Comparison of ENCODE assay signal across 18 cellular contexts in genomic region chr7:121634356-121634755, GRCh38.
DNase-seq lines count a peak whose midpoint lies in the region; ATAC-seq and TF ChIP-seq lines count a peak whose summit lies in the region.
"Had no signal": no experiment of that assay in that cellular context is flagged by ENCODE, and none has a peak within 500 bp of the region (broad histone marks: within the 10 kb centered on the region; RNA-seq: fewer than 3 reads in every experiment).

No MANE protein-coding gene starts in this region.

- 20% methylated on average over 1 of the region's 1 CpG for WGBS in hepatocyte (ENCODE audit: low lambda C conversion rate, missing lambda C conversion rate)

- peaks cover 6% of the 10 kb centered on the region for H3K4me1 ChIP-seq in hepatocyte (ENCODE audit: insufficient read depth)
- H3K4me1 ChIP-seq: A549, Peyer's patch had no signal

- DNase-seq in DMS 273 treated with DMSO at 0.1 percent for 48 hours (lab: John Stamatoyannopoulos, UW) (peak; percentile 40), NCI-H1105 treated with DMSO at 0.1 percent for 48 hours (lab: John Stamatoyannopoulos, UW) (peak; percentile 85), NCI-H2227 treated with DMSO at 0.1 percent for 48 hours (lab: John Stamatoyannopoulos, UW) (peak; percentile 96), hepatocyte (ENCODE audit: low spot score) (no peak), NCI-H1092 (lab: John Stamatoyannopoulos, UW) (no peak)
- DNase-seq: Calu3; CD4-positive, alpha-beta memory T cell; NCI-H1694 treated with DMSO at 0.1 percent for 48 hours; NCI-H526 treated with DMSO at 0.1 percent for 48 hours; NK-92 treated with Interleukin-12 subunit alpha and Interleukin-12 subunit beta, amount 100 ng/mL, for 24 hours; Peyer's patch; Right ventricle myocardium superior; SK-N-SH had no signal

- peak overlapping the region; percentile 46 for H3K27ac ChIP-seq in hepatocyte
- H3K27ac ChIP-seq: A549, Peyer's patch had no signal

- no peaks in the 10 kb centered on the region for H3K79me2 ChIP-seq in hepatocyte

- TF ChIP-seq CTCF in hepatocyte (IDR thresholded peaks at IDR 0.05; ENCODE audit: poor library complexity), result no peak

- ATAC-seq in HG02610 (IDR thresholded peaks at IDR 0.05; ENCODE audit: unreplicated experiment) (no peak), GM18517 (IDR thresholded peaks at IDR 0.05; ENCODE audit: unreplicated experiment) (no peak), GM18870 (IDR thresholded peaks at IDR 0.05; ENCODE audit: unreplicated experiment) (no peak)
- ATAC-seq: A549, HCT116 had no signal

- H3K4me3 ChIP-seq in hepatocyte, result no peak overlapping the region
- H3K4me3 ChIP-seq: A549, Peyer's patch had no signal

- no peaks in the 10 kb centered on the region for H3K27me3 ChIP-seq in hepatocyte
- H3K27me3 ChIP-seq: Peyer's patch had no signal

- no peak overlapping the region for H3K4me2 ChIP-seq in hepatocyte
- H3K4me2 ChIP-seq: A549, SK-N-SH had no signal

- no peaks in the 10 kb centered on the region for H3K9me2 ChIP-seq in hepatocyte (replicated peaks; ENCODE audit: insufficient read depth)
- H3K9me2 ChIP-seq: SK-N-SH had no signal

- H3K9me3 ChIP-seq in hepatocyte (ENCODE audit: low read depth), result no peaks in the 10 kb centered on the region
- H3K9me3 ChIP-seq: A549, Peyer's patch, SK-N-SH had no signal

- no peak overlapping the region for H2AFZ ChIP-seq in hepatocyte

- no peaks in the 10 kb centered on the region for H4K20me1 ChIP-seq in hepatocyte (ENCODE audit: insufficient read depth, poor library complexity, severe bottlenecking)

- H3K36me3 ChIP-seq in hepatocyte (replicated peaks; ENCODE audit: insufficient read depth, low read depth), result no peaks in the 10 kb centered on the region
- H3K36me3 ChIP-seq: Peyer's patch had no signal

Comparison
In these comparisons a context has a peak if more than half of its experiments do, and no peak if none do; other contexts are left out.
1. DNase-seq: peak in DMS 273 treated with DMSO at 0.1 percent for 48 hours (single experiment), NCI-H1105 treated with DMSO at 0.1 percent for 48 hours (single experiment) and NCI-H2227 treated with DMSO at 0.1 percent for 48 hours (single experiment); none in hepatocyte (single experiment) and NCI-H1092 (single experiment).